In genomic region chr19:9835507-9835949, GRCh38 we compare ENCODE assay signal across 8 cellular contexts. TPM values are rescaled to one million over a fixed set of nuclear protein-coding genes. Genes with fewer than 3 reads are reported as not detected.
DNase-seq lines count a peak whose midpoint lies in the region; ATAC-seq, FAIRE-seq and TF ChIP-seq lines count a peak whose summit lies in the region.

No MANE protein-coding gene starts in this region.

- no peaks in the 10 kb centered on the region for H3K9me3 ChIP-seq in mucosa of descending colon

- H3K36me3 ChIP-seq in bronchial epithelial cell (ENCODE audit: control insufficient read depth, insufficient read depth, low read length) = peaks cover 10% of the 10 kb centered on the region
- H3K36me3 ChIP-seq in mucosa of descending colon (ENCODE audit: low read depth) = no peaks in the 10 kb centered on the region

- FAIRE-seq in bronchial epithelial cell (lab: Jason Lieb, UNC) (no peak), GM19239 (lab: Jason Lieb, UNC) (no peak)

- TF ChIP-seq CTCF in bronchial epithelial cell (IDR thresholded peaks at IDR 0.05; ENCODE audit: insufficient read depth, low read length, severe bottlenecking) (no peak), mucosa of descending colon (IDR thresholded peaks at IDR 0.05) (no peak)

- ATAC-seq in HG03469 (IDR thresholded peaks at IDR 0.05; ENCODE audit: unreplicated experiment) (peak; percentile 12), mucosa of descending colon (peak; percentile 12)

- H3K27me3 ChIP-seq in bronchial epithelial cell (ENCODE audit: control insufficient read depth, insufficient read depth, low read length) = no peaks in the 10 kb centered on the region

- peaks cover 8% of the 10 kb centered on the region for H3K4me1 ChIP-seq in mucosa of descending colon (ENCODE audit: low read depth)

- peak; percentile 67 for DNase-seq in activated CD8-positive, alpha-beta memory T cell treated with anti-CD3 and anti-CD28 coated beads for 24 hours
- no peak for DNase-seq in activated CD8-positive, alpha-beta memory T cell treated with anti-CD3 and anti-CD28 coated beads, Interleukin-2, amount 50 U/mL, for 4 hours
- DNase-seq in bronchial epithelial cell (ENCODE audit: low read depth) = no peak
- no peak for DNase-seq in mucosa of descending colon
- no peak for DNase-seq in H4 (ENCODE audit: low spot score)
- DNase-seq in GM19239 (ENCODE audit: insufficient read length, low spot score) = no peak
- no peak for DNase-seq in CD1c-positive myeloid dendritic cell (ENCODE audit: extremely low spot score)

- H3K4me3 ChIP-seq in bronchial epithelial cell (ENCODE audit: low read depth, low read length) = peak overlapping the region; percentile 87
- peak overlapping the region; percentile 99 for H3K4me3 ChIP-seq in mucosa of descending colon

- intact Hi-C loops in mucosa of descending colon (cut with DNase I, micrococcal nuclease) = no loop called here

RNA-seq across cellular contexts. Expression of gene PIN1, which starts 0.4 kb away (rescaled TPM):
- total RNA-seq in bronchial epithelial cell = 61.3 and 80.6 TPM in 2 replicates
- 10 to 100 TPM; 44.5 to 64.2 (median 52.5) TPM for total RNA-seq in mucosa of descending colon
- total RNA-seq in H4 (2014; rRNA removed; shearing (Covaris generic)) = 73.2 and 94.3 TPM in 2 replicates

RNA-seq across cellular contexts. Expression of gene UBL5, which starts 7.8 kb away (rescaled TPM):
- 260 and 314 TPM in 2 replicates for total RNA-seq in bronchial epithelial cell
- 100 to 1,000 TPM; 244 to 293 (median 271) TPM for total RNA-seq in mucosa of descending colon
- 598 and 736 TPM in 2 replicates for total RNA-seq in H4 (2014; rRNA removed; shearing (Covaris generic))

RNA-seq across cellular contexts. Expression of gene FBXL12, which starts 16.6 kb away (rescaled TPM):
- total RNA-seq in bronchial epithelial cell (4.5 and 7.8 TPM in 2 replicates), mucosa of descending colon (10 to 100 TPM; 25.7 to 36.1 (median 31.3) TPM)
- 8.8 and 12.7 TPM in 2 replicates for total RNA-seq in H4 (2014; rRNA removed; shearing (Covaris generic))
